In genomic region chr1:199394856-199395255, GRCh38 we compare ENCODE assay signal across 26 cellular contexts.
"Had no signal": no experiment of that assay in that cellular context is flagged by ENCODE, and none has a peak within 500 bp of the region (broad histone marks: within the 10 kb centered on the region; RNA-seq: fewer than 3 reads in every experiment).

No MANE protein-coding gene starts in this region.

- H3K4me3 ChIP-seq: esophagus muscularis mucosa, left ventricle myocardium inferior, ovary, prostate gland, thyroid gland, upper lobe of right lung had no signal

- H3K36me3 ChIP-seq: brain microvascular endothelial cell, esophagus muscularis mucosa, left ventricle myocardium inferior, neutrophil, ovary, prostate gland, thyroid gland, upper lobe of right lung had no signal

- H3K4me1 ChIP-seq: esophagus muscularis mucosa, left ventricle myocardium inferior, prostate gland, thyroid gland, upper lobe of right lung had no signal

- H3K27ac ChIP-seq: brain microvascular endothelial cell, esophagus muscularis mucosa, left ventricle myocardium inferior, neutrophil, ovary, prostate gland, thyroid gland, upper lobe of right lung, VCaP had no signal

- DNase-seq: activated CD4-positive, alpha-beta T cell treated with anti-CD3 and anti-CD28 coated beads, Interleukin-2, amount 10 ng/mL, durations not matched to agents 7 days and 5 days; activated CD8-positive, alpha-beta memory T cell treated with anti-CD3 and anti-CD28 coated beads, Interleukin-2, amount 10 ng/mL, durations not matched to agents 7 days and 5 days; activated CD8-positive, alpha-beta T cell treated with anti-CD3 and anti-CD28 coated beads for 36 hours; activated gamma-delta T cell; activated naive CD4-positive, alpha-beta T cell treated with anti-CD3 and anti-CD28 coated beads, Interleukin-2, amount 50 U/mL, for 16 hours; activated naive CD8-positive, alpha-beta T cell treated with anti-CD3 and anti-CD28 coated beads, Interleukin-2, amount 50 U/mL, for 24 hours; brain microvascular endothelial cell; central memory CD4-positive, alpha-beta T cell; effector memory CD8-positive, alpha-beta T cell; glutamatergic neuron; hippocampal formation; kidney glomerular epithelial cell; left ventricle myocardium inferior; mammary epithelial cell; ovary; stimulated activated CD4-positive, alpha-beta T cell treated with anti-CD3 and anti-CD28 coated beads, Interleukin-12 subunit alpha, Interleukin-12 subunit beta, amount 100 ng/mL, for 4 hours; stimulated activated CD4-positive, alpha-beta T cell treated with anti-CD3 and anti-CD28 coated beads, Interleukin-4, amount 100 ng/mL, for 4 hours; stimulated activated naive CD8-positive, alpha-beta T cell treated with anti-CD3 and anti-CD28 coated beads, Interleukin-15, Interleukin-2, amounts not matched to agents 100 U/mL and 50 U/mL, for 24 hours; thyroid gland; upper lobe of right lung had no signal

- H3K9me3 ChIP-seq: esophagus muscularis mucosa, neutrophil, ovary, prostate gland, thyroid gland, upper lobe of right lung had no signal

- FAIRE-seq: endothelial cell of umbilical vein, frontal cortex had no signal

- H3K27me3 ChIP-seq: brain microvascular endothelial cell, esophagus muscularis mucosa, neutrophil, ovary, thyroid gland, upper lobe of right lung had no signal
